1 cellular context compared by ENCODE assay signal in genomic region chr1:16913866-16914662, GRCh38.
TF ChIP-seq lines count a peak whose summit lies in the region.

No MANE protein-coding gene starts in this region.

TF ChIP-seq in WTC11, 78 proteins besides CTCF, POLR2A, EP300 and RAD21 (continued from another document):
- no peak for TF ChIP-seq ZBTB43 (CRISPR knock-in tag; IDR thresholded peaks at IDR 0.05)
- TF ChIP-seq ZNF121 (CRISPR knock-in tag; IDR thresholded peaks at IDR 0.05), result no peak
- no peak; the same call in 1 of the 2 replicates for TF ChIP-seq TP53 (CRISPR knock-in tag; IDR thresholded peaks at IDR 0.05)
- no peak for TF ChIP-seq AR (CRISPR knock-in tag; IDR thresholded peaks at IDR 0.05)
- 0 out of 2 replicates have a peak, but pooled peaks have one; percentile 22 for TF ChIP-seq MYBL2 (CRISPR knock-in tag; IDR thresholded peaks at IDR 0.05)
- TF ChIP-seq ESRRA (CRISPR knock-in tag; IDR thresholded peaks at IDR 0.05; ENCODE audit: borderline replicate concordance), result no peak
- no peak for TF ChIP-seq ZBTB21 (CRISPR knock-in tag; IDR thresholded peaks at IDR 0.05; ENCODE audit: borderline replicate concordance)
- TF ChIP-seq EMX1 (CRISPR knock-in tag; IDR thresholded peaks at IDR 0.05), result no peak
- peak; percentile 28; the same call in 1 of the 2 replicates for TF ChIP-seq CREM (CRISPR knock-in tag; IDR thresholded peaks at IDR 0.05)
- no peak for TF ChIP-seq STAT6 (CRISPR knock-in tag; conservative IDR thresholded peaks at IDR 0.05; ENCODE audit: low read depth)
- no peak for TF ChIP-seq ZNF416 (CRISPR knock-in tag; IDR thresholded peaks at IDR 0.05)
- TF ChIP-seq ZNF425 (CRISPR knock-in tag; conservative IDR thresholded peaks at IDR 0.05), result no peak
- no peak for TF ChIP-seq ETV6 (CRISPR knock-in tag; IDR thresholded peaks at IDR 0.05)
- TF ChIP-seq ERG (CRISPR knock-in tag; IDR thresholded peaks at IDR 0.05), result no peak
- no peak for TF ChIP-seq ZNF532 (CRISPR knock-in tag; IDR thresholded peaks at IDR 0.05; ENCODE audit: borderline replicate concordance)
- 0 out of 2 replicates have a peak, but pooled peaks have one; percentile 21 for TF ChIP-seq SP1 (CRISPR knock-in tag; conservative IDR thresholded peaks at IDR 0.05)
- TF ChIP-seq NR2C2 (CRISPR knock-in tag; IDR thresholded peaks at IDR 0.05), result no peak
- peak; percentile 77; the same call in 1 of the 2 replicates for TF ChIP-seq MAX (CRISPR knock-in tag; IDR thresholded peaks at IDR 0.05)
